ENCODE assay signal across 13 cellular contexts in the genomic region with DNA sequence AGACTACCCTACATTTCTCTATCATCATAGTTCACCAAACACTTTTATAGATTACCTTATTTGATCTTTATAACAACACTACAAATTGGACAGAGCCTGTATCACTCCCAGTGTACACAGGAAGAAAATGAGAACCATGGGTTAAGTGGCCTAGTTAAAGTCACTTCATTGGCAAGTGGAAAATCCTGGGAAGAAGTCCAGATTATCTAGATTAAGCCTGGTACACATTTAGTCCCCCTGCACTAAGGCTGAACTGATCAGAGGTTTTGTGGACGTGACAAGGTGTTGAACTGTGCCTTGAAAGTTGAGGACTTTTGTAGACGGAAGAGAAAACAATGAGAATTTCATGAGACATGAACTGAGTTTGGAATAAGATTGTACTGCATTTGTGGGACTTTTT. TPM values are rescaled to one million over a fixed set of nuclear protein-coding genes. Genes with fewer than 3 reads are reported as not detected.
A peak's percentile ranks its signal among the peaks of the same experiment; 100 is the strongest.
DNase-seq lines count a peak whose midpoint lies in the region; ATAC-seq lines count a peak whose summit lies in the region.
"Had no signal": no experiment of that assay in that cellular context is flagged by ENCODE, and none has a peak within 500 bp of the region (broad histone marks: within the 10 kb centered on the region; RNA-seq: fewer than 3 reads in every experiment).

No MANE protein-coding gene starts in this region.

- DNase-seq in NCI-H510A (lab: John Stamatoyannopoulos, UW) (peak; percentile 4), NCI-H510A treated with DMSO at 0.1 percent for 48 hours (lab: John Stamatoyannopoulos, UW) (no peak), NCI-H1092 (lab: John Stamatoyannopoulos, UW) (peak; percentile 22), NCI-H2196 (lab: John Stamatoyannopoulos, UW; ENCODE audit: unreplicated experiment) (peak; percentile 39), left lobe of liver (ENCODE audit: low spot score) (no peak), NCI-H748 treated with DMSO at 0.1 percent for 48 hours (lab: John Stamatoyannopoulos, UW) (no peak)
- DNase-seq in activated CD4-positive, alpha-beta T cell treated with anti-CD3 and anti-CD28 coated beads for 1 hour: no peak
- DNase-seq: BE2C; CD4-positive, alpha-beta memory T cell; DMS53; GF-D8; HCEC 1CT; HFFc6 had no signal

- ATAC-seq in left lobe of liver: peak; percentile 81

RNA-seq across cellular contexts. Expression of a gene that starts 7.5 kb away (rescaled TPM):
- 1.5 TPM for total RNA-seq in left lobe of liver
- total RNA-seq: CD4-positive, alpha-beta memory T cell had no signal

Comparison
In these comparisons a context has a peak if more than half of its experiments do, and no peak if none do; other contexts are left out.
1. DNase-seq: peak in NCI-H510A (single experiment), NCI-H1092 (single experiment) and NCI-H2196 (single experiment); none in NCI-H510A treated with DMSO at 0.1 percent for 48 hours (single experiment), left lobe of liver (single experiment), activated CD4-positive, alpha-beta T cell treated with anti-CD3 and anti-CD28 coated beads for 1 hour (single experiment) and NCI-H748 treated with DMSO at 0.1 percent for 48 hours (single experiment).